23 cellular contexts compared by ENCODE assay signal in the genomic region with DNA sequence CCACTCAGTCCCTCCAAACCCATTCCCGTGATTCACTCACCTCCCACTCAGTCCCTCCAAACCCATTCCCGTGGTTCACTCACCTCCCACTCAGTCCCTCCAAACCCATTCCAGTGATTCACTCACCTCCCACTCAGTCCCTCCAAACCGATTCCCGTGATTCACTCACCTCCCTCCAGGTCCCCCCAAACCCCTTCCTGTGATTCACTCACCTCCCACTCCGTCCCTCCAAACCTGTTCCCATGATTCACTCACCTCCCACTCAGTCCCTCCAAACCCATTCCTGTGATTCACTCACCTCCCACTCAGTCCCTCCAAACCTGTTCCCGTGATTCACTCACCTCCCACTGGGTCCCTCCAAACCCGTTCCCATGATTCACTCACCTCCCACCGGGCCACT.
"Had no signal": no experiment of that assay in that cellular context is flagged by ENCODE, and none has a peak within 500 bp of the region (broad histone marks: within the 10 kb centered on the region; RNA-seq: fewer than 3 reads in every experiment).

No MANE protein-coding gene starts in this region.

- H3K9ac ChIP-seq: KMS-11 had no signal

- H3K27ac ChIP-seq: brain microvascular endothelial cell, KMS-11, SK-N-MC had no signal

- DNase-seq: activated CD4-positive, alpha-beta memory T cell treated with anti-CD3 and anti-CD28 coated beads for 36 hours; activated CD4-positive, alpha-beta T cell treated with anti-CD3 and anti-CD28 coated beads, Interleukin-2, amount 10 ng/mL, durations not matched to agents 24 days and 14 days; activated CD4-positive, CD25-positive, alpha-beta regulatory T cell treated with anti-CD3 and anti-CD28 coated beads, Interleukin-2, amount 50 U/mL, for 72 hours; activated CD8-positive, alpha-beta memory T cell treated with anti-CD3 and anti-CD28 coated beads for 24 hours; activated effector memory CD4-positive, alpha-beta T cell treated with Interleukin-2 at 50 U/mL for 16 hours; activated naive CD4-positive, alpha-beta T cell treated with Interleukin-2 at 50 U/mL for 16 hours; activated naive CD8-positive, alpha-beta T cell treated with anti-CD3 and anti-CD28 coated beads, Interleukin-2, amount 50 U/mL, for 24 hours; activated T-cell treated with anti-CD3 and anti-CD28 coated beads, Interleukin-2, amount 50 U/mL, for 72 hours; amniotic stem cell; brain microvascular endothelial cell; NCI-H1092; NCI-H1417; NCI-H1694; NCI-H2029; NCI-H2107; NCI-H2171 treated with DMSO at 0.1 percent for 48 hours; NCI-H226; NCI-H526 treated with DMSO at 0.1 percent for 48 hours; NCI-H82; RPMI8226; T-helper 1 cell had no signal

- H3K36me3 ChIP-seq: brain microvascular endothelial cell had no signal

- H3K4me3 ChIP-seq: SK-N-MC had no signal

- H3K27me3 ChIP-seq: brain microvascular endothelial cell had no signal
